9 cellular contexts compared by ENCODE assay signal in genomic region chr14:50823763-50824636, GRCh38. TPM values are rescaled to one million over a fixed set of nuclear protein-coding genes. Genes with fewer than 3 reads are reported as not detected.
DNase-seq lines count a peak whose midpoint lies in the region; ATAC-seq lines count a peak whose summit lies in the region.
"Had no signal": no experiment of that assay in that cellular context is flagged by ENCODE, and none has a peak within 500 bp of the region (broad histone marks: within the 10 kb centered on the region; RNA-seq: fewer than 3 reads in every experiment).

No MANE protein-coding gene starts in this region.

- H3K9me3 ChIP-seq in T-helper 17 cell (ENCODE audit: control insufficient read depth, low read length, poor library complexity, severe bottlenecking), result no peaks in the 10 kb centered on the region
- no peaks in the 10 kb centered on the region for H3K9me3 ChIP-seq in naive thymus-derived CD4-positive, alpha-beta T cell (ENCODE audit: control insufficient read depth in 2 of 3, low read length in 3 of 3)

- H3K27ac Mint-ChIP-seq in T-helper 17 cell, result peak overlapping the region; percentile 94
- peak overlapping the region; percentile 89 to 97 (median 92) for H3K27ac Mint-ChIP-seq in naive thymus-derived CD4-positive, alpha-beta T cell

- POLR2A ChIA-PET in naive thymus-derived CD4-positive, alpha-beta T cell (lab: Charles Lee), result interaction anchor here (0.7 to 8.3 kb wide), 14 partner anchors 6 to 707 kb away, joined by 3 to 91 read pairs (median 6); partner anchors contain the start of genes DMAC2L, L2HGDH, NIN and VCPKMT

- H3K27me3 Mint-ChIP-seq in T-helper 17 cell, result no peaks in the 10 kb centered on the region
- no peaks in the 10 kb centered on the region for H3K27me3 Mint-ChIP-seq in naive thymus-derived CD4-positive, alpha-beta T cell

- ATAC-seq in HG02678 (IDR thresholded peaks at IDR 0.05; ENCODE audit: unreplicated experiment) (peak; percentile 77), T-helper 17 cell (peak; percentile 24), esophagus mucosa (no peak)
- ATAC-seq in naive thymus-derived CD4-positive, alpha-beta T cell, result peak; percentile 48

- H3K4me3 ChIP-seq in naive thymus-derived CD4-positive, alpha-beta T cell (ENCODE audit: low read length), result peak overlapping the region; percentile 48

- peak overlapping the region; percentile 69 for H3K27ac ChIP-seq in naive thymus-derived CD4-positive, alpha-beta T cell (ENCODE audit: low read depth, low read length)

- peaks cover 0 to 4% (median 0%) of the 10 kb centered on the region in 3 experiments for H3K36me3 ChIP-seq in naive thymus-derived CD4-positive, alpha-beta T cell (ENCODE audit: control insufficient read depth in 2 of 3, insufficient read depth in 3 of 3, low read length in 3 of 3)

- peaks cover 79 to 92% of the 10 kb centered on the region in 2 donors for H3K4me1 ChIP-seq in naive thymus-derived CD4-positive, alpha-beta T cell (ENCODE audit: control insufficient read depth in 2 of 2, insufficient read depth in 2 of 2, low read length in 2 of 2)

- DNase-seq in NCI-H82 (lab: John Stamatoyannopoulos, UW) (peak; percentile 2), NCI-H82 treated with DMSO at 0.1 percent for 48 hours (lab: John Stamatoyannopoulos, UW; ENCODE audit: unreplicated experiment) (no peak), T-helper 17 cell (no peak), GM19240 (ENCODE audit: insufficient read length, low spot score) (no peak), NCI-H774 (lab: John Stamatoyannopoulos, UW) (no peak)
- DNase-seq in naive thymus-derived CD4-positive, alpha-beta T cell, result peak in 5 of 9 donors; percentile 17 to 39 (median 28)

- H3K27me3 ChIP-seq in naive thymus-derived CD4-positive, alpha-beta T cell (ENCODE audit: control insufficient read depth in 2 of 2, insufficient read depth in 2 of 2, low read length in 2 of 2), result no peaks in the 10 kb centered on the region

- no peaks in the 10 kb centered on the region for H3K36me3 Mint-ChIP-seq in T-helper 17 cell (ENCODE audit: low read depth)
- H3K36me3 Mint-ChIP-seq in naive thymus-derived CD4-positive, alpha-beta T cell, result peaks cover 6 to 48% (median 19%) of the 10 kb centered on the region in 5 donors

- intact Hi-C loops in naive thymus-derived CD4-positive, alpha-beta T cell (cut with micrococcal nuclease), result loop anchor here in 1 of 2 donors (5.0 kb wide), 1 partner anchor 37 kb away; no protein-coding TSS in a partner anchor

- peaks cover 70% of the 10 kb centered on the region for H3K4me1 Mint-ChIP-seq in T-helper 17 cell
- H3K4me1 Mint-ChIP-seq in naive thymus-derived CD4-positive, alpha-beta T cell, result peaks cover 78 to 98% (median 94%) of the 10 kb centered on the region in 7 donors

- H3K9me3 Mint-ChIP-seq in naive thymus-derived CD4-positive, alpha-beta T cell, result no peaks in the 10 kb centered on the region
- H3K9me3 Mint-ChIP-seq: neural crest cell had no signal

- H3K4me3 Mint-ChIP-seq in T-helper 17 cell, result peak overlapping the region; percentile 87
- H3K4me3 Mint-ChIP-seq in naive thymus-derived CD4-positive, alpha-beta T cell, result peak overlapping the region; percentile 51 to 85 (median 80)

- CTCF ChIA-PET in naive thymus-derived CD4-positive, alpha-beta T cell (lab: Charles Lee), result interaction anchor here (1.0 to 3.3 kb wide), 5 partner anchors 30 to 50 kb away, joined by 3 to 15 read pairs (median 6); no protein-coding TSS in a partner anchor

RNA-seq across cellular contexts. Expression of gene NIN, which starts 7.0 kb away (rescaled TPM):
- 10 to 100 TPM; 62.2 to 71.6 TPM for total RNA-seq in T-helper 17 cell
- 100 to 1,000 TPM in 4 of 5 experiments, 10 to 100 TPM in 1; 84.5 to 149 (median 128) TPM for total RNA-seq in naive thymus-derived CD4-positive, alpha-beta T cell
- polyA plus RNA-seq in naive thymus-derived CD4-positive, alpha-beta T cell, result 10 to 100 TPM; 51.1 to 80.8 TPM
- 31.9 TPM for total RNA-seq in esophagus mucosa

RNA-seq across cellular contexts. Expression of gene ABHD12B, which starts 47.9 kb away (rescaled TPM):
- total RNA-seq in T-helper 17 cell, result not detected
- under 1 TPM in 1 of 5 experiments, not detected in 4; 0.37 TPM for total RNA-seq in naive thymus-derived CD4-positive, alpha-beta T cell
- not detected for polyA plus RNA-seq in naive thymus-derived CD4-positive, alpha-beta T cell
- 0.32 TPM for total RNA-seq in esophagus mucosa

Comparison
In these comparisons a context has a peak if more than half of its experiments do, and no peak if none do; other contexts are left out.
1. DNase-seq: peak in NCI-H82 (single experiment) and naive thymus-derived CD4-positive, alpha-beta T cell (5 of 9); none in NCI-H82 treated with DMSO at 0.1 percent for 48 hours (single experiment), T-helper 17 cell (0 of 3), GM19240 (single experiment) and NCI-H774 (single experiment).